1 cellular context compared by ENCODE assay signal in genomic region chr2:127611076-127611925, GRCh38.
TF ChIP-seq lines count a peak whose summit lies in the region.

No MANE protein-coding gene starts in this region.

TF ChIP-seq in GM23338, 12 proteins besides CTCF, POLR2A, EP300 and RAD21 (continued from another document):
- TF ChIP-seq REST (IDR thresholded peaks at IDR 0.05; ENCODE audit: unreplicated experiment) (no peak), JUNB (IDR thresholded peaks at IDR 0.05; ENCODE audit: unreplicated experiment) (no peak), CREB1 (CRISPR knock-in tag; IDR thresholded peaks at IDR 0.05; ENCODE audit: low read depth) (no peak), ZNF331 (CRISPR knock-in tag; IDR thresholded peaks at IDR 0.05; ENCODE audit: low read depth) (no peak), ZNF462 (CRISPR knock-in tag; IDR thresholded peaks at IDR 0.05) (no peak), POLR2AphosphoS5 (IDR thresholded peaks at IDR 0.05; ENCODE audit: low read depth) (no peak)
